In genomic region chr17:33927732-33928133, GRCh38 we compare ENCODE assay signal across 10 cellular contexts.
DNase-seq lines count a peak whose midpoint lies in the region; ATAC-seq, FAIRE-seq and TF ChIP-seq lines count a peak whose summit lies in the region.
"Had no signal": no experiment of that assay in that cellular context is flagged by ENCODE, and none has a peak within 500 bp of the region (broad histone marks: within the 10 kb centered on the region; RNA-seq: fewer than 3 reads in every experiment).

No MANE protein-coding gene starts in this region.

- H3K27me3 ChIP-seq in left ventricle myocardium inferior (ENCODE audit: low read depth) = peaks cover 75% of the 10 kb centered on the region
- peaks cover 0 to 17% (median 0%) of the 10 kb centered on the region in 45 donors for H3K27me3 ChIP-seq in dorsolateral prefrontal cortex
- H3K27me3 ChIP-seq: BLaER1 treated with 17β-estradiol and CSF1 and Interleukin-3, amounts not matched to agents 10 nM and 100 nM had no signal

- peak; percentile 59 for TF ChIP-seq CTCF in left ventricle myocardium inferior (IDR thresholded peaks at IDR 0.05; ENCODE audit: borderline replicate concordance)
- TF ChIP-seq CTCF in dorsolateral prefrontal cortex (IDR thresholded peaks at IDR 0.05 in 54 of 56, conservative IDR thresholded peaks at IDR 0.05 in 2 of 56; ENCODE audit: low read depth in 1 of 56, partially characterized antibody in 56 of 56) = peak in 52 of 56 donors; percentile 14 to 66 (median 43)
- TF ChIP-seq CTCF in natural killer cell (IDR thresholded peaks at IDR 0.05) = no peak

- ATAC-seq in left ventricle myocardium superior (no peak), GM19023 (IDR thresholded peaks at IDR 0.05; ENCODE audit: unreplicated experiment) (no peak), natural killer cell (no peak)
- ATAC-seq in stimulated activated naive CD8-positive, alpha-beta T cell treated with anti-CD3 and anti-CD28 coated beads, Interleukin-15, amount 100 ng/mL, for 72 hours = no peak

- H3K4me3 ChIP-seq in left ventricle myocardium inferior = no peak overlapping the region
- no peak overlapping the region for H3K4me3 ChIP-seq in dorsolateral prefrontal cortex
- H3K4me3 ChIP-seq: BLaER1 treated with 17β-estradiol and CSF1 and Interleukin-3, amounts not matched to agents 10 nM and 100 nM had no signal

- no peaks in the 10 kb centered on the region for H3K36me3 ChIP-seq in left ventricle myocardium inferior
- H3K36me3 ChIP-seq: BLaER1 treated with 17β-estradiol and CSF1 and Interleukin-3, amounts not matched to agents 10 nM and 100 nM had no signal

- H3K36me3 Mint-ChIP-seq in natural killer cell = no peaks in the 10 kb centered on the region

- intact Hi-C loops in left ventricle myocardium inferior (cut with micrococcal nuclease) = no loop called here
- intact Hi-C loops in left ventricle myocardium superior (cut with micrococcal nuclease) = loop anchor here (10.0 kb wide), 1 partner anchor 227 kb away; no protein-coding TSS in a partner anchor
- intact Hi-C loops in dorsolateral prefrontal cortex (cut with DNase I) = loop anchor here in 1 of 2 donors (2.0 kb wide), 1 partner anchor 219 kb away; no protein-coding TSS in a partner anchor
- intact Hi-C loops in natural killer cell (cut with micrococcal nuclease) = loop anchor here (5.0 kb wide), 1 partner anchor 220 kb away; no protein-coding TSS in a partner anchor

- peaks cover 5% of the 10 kb centered on the region for H3K4me1 ChIP-seq in left ventricle myocardium inferior

- no peak for FAIRE-seq in urothelium cell line (lab: Jason Lieb, UNC)

- H3K4me3 Mint-ChIP-seq in stimulated activated naive CD8-positive, alpha-beta T cell treated with anti-CD3 and anti-CD28 coated beads, Interleukin-15, amount 100 ng/mL, for 72 hours = no peak overlapping the region
- no peak overlapping the region for H3K4me3 Mint-ChIP-seq in natural killer cell
- H3K4me3 Mint-ChIP-seq: activated T-cell treated with anti-CD3 and anti-CD28 coated beads, Interleukin-2, amount 50 U/mL, for 24 hours had no signal

- no peak overlapping the region for H3K27ac Mint-ChIP-seq in stimulated activated naive CD8-positive, alpha-beta T cell treated with anti-CD3 and anti-CD28 coated beads, Interleukin-15, amount 100 ng/mL, for 72 hours
- no peak overlapping the region for H3K27ac Mint-ChIP-seq in natural killer cell
- H3K27ac Mint-ChIP-seq: activated T-cell treated with anti-CD3 and anti-CD28 coated beads, Interleukin-2, amount 50 U/mL, for 24 hours had no signal

- no peaks in the 10 kb centered on the region for H3K9me3 Mint-ChIP-seq in stimulated activated naive CD8-positive, alpha-beta T cell treated with anti-CD3 and anti-CD28 coated beads, Interleukin-15, amount 100 ng/mL, for 72 hours
- H3K9me3 Mint-ChIP-seq in natural killer cell = no peaks in the 10 kb centered on the region
- H3K9me3 Mint-ChIP-seq: activated T-cell treated with anti-CD3 and anti-CD28 coated beads, Interleukin-2, amount 50 U/mL, for 24 hours had no signal

- H3K27ac ChIP-seq in left ventricle myocardium inferior (replicated peaks) (no peak overlapping the region), dorsolateral prefrontal cortex (no peak overlapping the region)
- H3K27ac ChIP-seq: BLaER1 treated with 17β-estradiol and CSF1 and Interleukin-3, amounts not matched to agents 10 nM and 100 nM had no signal

- peaks cover 7% of the 10 kb centered on the region for H3K27me3 Mint-ChIP-seq in stimulated activated naive CD8-positive, alpha-beta T cell treated with anti-CD3 and anti-CD28 coated beads, Interleukin-15, amount 100 ng/mL, for 72 hours
- peaks cover 0 to 6% of the 10 kb centered on the region in 2 donors for H3K27me3 Mint-ChIP-seq in natural killer cell (ENCODE audit: low read depth in 2 of 2)

- H3K4me1 Mint-ChIP-seq in stimulated activated naive CD8-positive, alpha-beta T cell treated with anti-CD3 and anti-CD28 coated beads, Interleukin-15, amount 100 ng/mL, for 72 hours = no peaks in the 10 kb centered on the region
- no peaks in the 10 kb centered on the region for H3K4me1 Mint-ChIP-seq in natural killer cell

- H3K9me3 ChIP-seq in left ventricle myocardium inferior (replicated peaks) = no peaks in the 10 kb centered on the region
- H3K9me3 ChIP-seq: BLaER1 treated with 17β-estradiol and CSF1 and Interleukin-3, amounts not matched to agents 10 nM and 100 nM had no signal

- DNase-seq in left ventricle myocardium inferior = no peak
- DNase-seq in left ventricle myocardium superior = no peak
- DNase-seq in NCI-H146 treated with DMSO at 0.1 percent for 48 hours (lab: John Stamatoyannopoulos, UW; ENCODE audit: unreplicated experiment) = peak; percentile 6
- no peak for DNase-seq in dorsolateral prefrontal cortex
- peak; percentile 40 for DNase-seq in urothelium cell line (ENCODE audit: low spot score)
- DNase-seq in stimulated activated naive CD8-positive, alpha-beta T cell treated with anti-CD3 and anti-CD28 coated beads, Interleukin-15, amount 100 ng/mL, for 72 hours = no peak
- DNase-seq in natural killer cell = no peak
- DNase-seq: activated T-cell treated with anti-CD3 and anti-CD28 coated beads, Interleukin-2, amount 50 U/mL, for 24 hours had no signal

Comparison
In these comparisons a context has a peak if more than half of its experiments do, and no peak if none do; other contexts are left out.
1. DNase-seq: peak in NCI-H146 treated with DMSO at 0.1 percent for 48 hours (single experiment) and urothelium cell line (single experiment); none in left ventricle myocardium inferior (single experiment), left ventricle myocardium superior (single experiment), dorsolateral prefrontal cortex (0 of 10), stimulated activated naive CD8-positive, alpha-beta T cell treated with anti-CD3 and anti-CD28 coated beads, Interleukin-15, amount 100 ng/mL, for 72 hours (0 of 2) and natural killer cell (single experiment).